Comparison of ENCODE assay signal across 17 cellular contexts in genomic region chr16:16915771-16916170, GRCh38.
A peak's percentile ranks its signal among the peaks of the same experiment; 100 is the strongest.
DNase-seq lines count a peak whose midpoint lies in the region; ATAC-seq lines count a peak whose summit lies in the region.
"Had no signal": no experiment of that assay in that cellular context is flagged by ENCODE, and none has a peak within 500 bp of the region (broad histone marks: within the 10 kb centered on the region; RNA-seq: fewer than 3 reads in every experiment).

No MANE protein-coding gene starts in this region.

- ATAC-seq in HG03196 (IDR thresholded peaks at IDR 0.05; ENCODE audit: unreplicated experiment), result no peak
- ATAC-seq: K562 had no signal

- DNase-seq in NCI-H2171 treated with DMSO at 0.1 percent for 48 hours (lab: John Stamatoyannopoulos, UW) (peak; percentile 49), NCI-H2171 (lab: John Stamatoyannopoulos, UW) (no peak), HT1080 (ENCODE audit: low read depth) (peak; percentile 16), NCI-H345 treated with DMSO at 0.1 percent for 48 hours (lab: John Stamatoyannopoulos, UW; ENCODE audit: unreplicated experiment) (peak; percentile 2), SIG-M5 treated with dmso at 0.1 percent for 504 hours (lab: John Stamatoyannopoulos, UW; ENCODE audit: unreplicated experiment) (no peak)
- no peak for DNase-seq in activated CD4-positive, alpha-beta T cell treated with anti-CD3 and anti-CD28 coated beads, Interleukin-2, amount 50 U/mL, for 1 hour
- DNase-seq: Calu3; GF-D8; HCEC 1CT; MV-4-11; NCI-H1930; NCI-H226; NCI-H69; NK-92 treated with Interleukin-12 subunit alpha and Interleukin-12 subunit beta, amount 100 ng/mL, for 24 hours; Right ventricle myocardium superior had no signal

Comparison
In these comparisons a context has a peak if more than half of its experiments do, and no peak if none do; other contexts are left out.
1. DNase-seq: peak in NCI-H2171 treated with DMSO at 0.1 percent for 48 hours (single experiment), HT1080 (single experiment) and NCI-H345 treated with DMSO at 0.1 percent for 48 hours (single experiment); none in NCI-H2171 (single experiment), SIG-M5 treated with dmso at 0.1 percent for 504 hours (single experiment) and activated CD4-positive, alpha-beta T cell treated with anti-CD3 and anti-CD28 coated beads, Interleukin-2, amount 50 U/mL, for 1 hour (single experiment).